1 cellular context compared by ENCODE assay signal in genomic region chr6:33299237-33299944, GRCh38.
A peak's percentile ranks its signal among the peaks of the same experiment; 100 is the strongest.
TF ChIP-seq lines count a peak whose summit lies in the region.

No MANE protein-coding gene starts in this region.

TF ChIP-seq in GM12878, 131 proteins besides CTCF, POLR2A, EP300 and RAD21 (continued from another document and continues in another):
- TF ChIP-seq, protein P1, sequence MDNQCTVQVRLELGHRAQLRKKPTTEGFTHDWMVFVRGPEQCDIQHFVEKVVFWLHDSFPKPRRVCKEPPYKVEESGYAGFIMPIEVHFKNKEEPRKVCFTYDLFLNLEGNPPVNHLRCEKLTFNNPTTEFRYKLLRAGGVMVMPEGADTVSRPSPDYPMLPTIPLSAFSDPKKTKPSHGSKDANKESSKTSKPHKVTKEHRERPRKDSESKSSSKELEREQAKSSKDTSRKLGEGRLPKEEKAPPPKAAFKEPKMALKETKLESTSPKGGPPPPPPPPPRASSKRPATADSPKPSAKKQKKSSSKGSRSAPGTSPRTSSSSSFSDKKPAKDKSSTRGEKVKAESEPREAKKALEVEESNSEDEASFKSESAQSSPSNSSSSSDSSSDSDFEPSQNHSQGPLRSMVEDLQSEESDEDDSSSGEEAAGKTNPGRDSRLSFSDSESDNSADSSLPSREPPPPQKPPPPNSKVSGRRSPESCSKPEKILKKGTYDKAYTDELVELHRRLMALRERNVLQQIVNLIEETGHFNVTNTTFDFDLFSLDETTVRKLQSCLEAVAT (IDR thresholded peaks at IDR 0.05) = peak; percentile 88
- TF ChIP-seq SMAD5 (IDR thresholded peaks at IDR 0.05; ENCODE audit: low read depth) (no peak; the same call in 1 of the 2 replicates), PML (IDR thresholded peaks at IDR 0.05; ENCODE audit: low read length) (peak; percentile 78), MTA3 (IDR thresholded peaks at IDR 0.05; ENCODE audit: borderline replicate concordance, low read length) (peak; percentile 85; the same call in 1 of the 2 replicates), TARDBP (IDR thresholded peaks at IDR 0.05; ENCODE audit: borderline replicate concordance) (peak; percentile 28; the same call in 1 of the 2 replicates), SUPT20H (IDR thresholded peaks at IDR 0.05; ENCODE audit: borderline replicate concordance, control insufficient read depth, low read depth, low read length) (no peak), KDM1A (IDR thresholded peaks at IDR 0.05; ENCODE audit: borderline replicate concordance) (no peak), STAT1 (conservative IDR thresholded peaks at IDR 0.05) (peak; percentile 53; the same call in 1 of the 2 replicates), PAX5 (IDR thresholded peaks at IDR 0.05; ENCODE audit: borderline replicate concordance, low read depth, low read length) (no peak; the same call in 1 of the 2 replicates), KAT2A (conservative IDR thresholded peaks at IDR 0.05; ENCODE audit: control insufficient read depth, low read depth, low read length) (no peak), EED (IDR thresholded peaks at IDR 0.05; ENCODE audit: low read depth) (peak; percentile 72), POU2F2 (IDR thresholded peaks at IDR 0.05; ENCODE audit: borderline replicate concordance, low read depth, low read length) (peak; percentile 65), MEF2A (IDR thresholded peaks at IDR 0.05; ENCODE audit: insufficient read depth, low read depth, low read length) (peak; percentile 84), ASH2L (IDR thresholded peaks at IDR 0.05; ENCODE audit: borderline replicate concordance, low read depth) (no peak), JUNB (IDR thresholded peaks at IDR 0.05) (peak; percentile 22; the same call in 1 of the 2 replicates), ZBTB40 (IDR thresholded peaks at IDR 0.05; ENCODE audit: borderline replicate concordance) (peak; percentile 88), SRF (IDR thresholded peaks at IDR 0.05; ENCODE audit: low read depth in 2 of 2, low read length in 2 of 2) (peak; percentile 59 to 89), CUX1 (IDR thresholded peaks at IDR 0.05; ENCODE audit: insufficient replicate concordance, low read depth, low read length) (no peak), SPI1 (IDR thresholded peaks at IDR 0.05; ENCODE audit: borderline replicate concordance, insufficient read depth, low read depth, low read length) (0 out of 2 replicates have a peak, but pooled peaks have one; percentile 1), POLR2AphosphoS5 (IDR thresholded peaks at IDR 0.05; ENCODE audit: low read length) (peak; percentile 91), GATAD2B (conservative IDR thresholded peaks at IDR 0.05; ENCODE audit: low read depth) (peak; percentile 74; the same call in 1 of the 2 replicates), SUZ12 (IDR thresholded peaks at IDR 0.05; ENCODE audit: unreplicated experiment) (no peak), FOS (IDR thresholded peaks at IDR 0.05; ENCODE audit: borderline replicate concordance, extremely low read depth, insufficient read length) (no peak), BCL3 (IDR thresholded peaks at IDR 0.05; ENCODE audit: borderline replicate concordance, insufficient read depth, low read depth, low read length, poor library complexity, severe bottlenecking) (peak; percentile 92), TBL1XR1 (IDR thresholded peaks at IDR 0.05; ENCODE audit: low read depth, low read length) (peak; percentile 76), LARP7 (IDR thresholded peaks at IDR 0.05) (peak; percentile 52), BCL11A (IDR thresholded peaks at IDR 0.05; ENCODE audit: low read depth, low read length) (no peak), MAX (IDR thresholded peaks at IDR 0.05; ENCODE audit: low read depth, low read length) (no peak), DPF2 (IDR thresholded peaks at IDR 0.05) (peak; percentile 79; the same call in 1 of the 2 replicates), RBBP5 (conservative IDR thresholded peaks at IDR 0.05) (no peak), USF2 (IDR thresholded peaks at IDR 0.05; ENCODE audit: borderline replicate concordance, low read depth, low read length) (no peak), CHD4 (IDR thresholded peaks at IDR 0.05) (no peak), POLR2AphosphoS2 (IDR thresholded peaks at IDR 0.05; ENCODE audit: low read depth, low read length) (peak; percentile 98), HDGF (IDR thresholded peaks at IDR 0.05) (no peak; the same call in 1 of the 2 replicates), EZH2 (IDR thresholded peaks at IDR 0.05; ENCODE audit: borderline replicate concordance, control insufficient read depth, low read depth, low read length) (no peak), MTA2 (IDR thresholded peaks at IDR 0.05; ENCODE audit: low read depth) (peak; percentile 63; the same call in 1 of the 2 replicates), TCF12 (IDR thresholded peaks at IDR 0.05; ENCODE audit: low read depth, low read length) (no peak), HDAC6 (IDR thresholded peaks at IDR 0.05; ENCODE audit: unreplicated experiment) (no peak), ELK1 (IDR thresholded peaks at IDR 0.05; ENCODE audit: low read depth, low read length) (peak; percentile 96), BACH1 (IDR thresholded peaks at IDR 0.05; ENCODE audit: borderline replicate concordance) (no peak; the same call in 1 of the 2 replicates), ZZZ3 (IDR thresholded peaks at IDR 0.05; ENCODE audit: control insufficient read depth, insufficient read length, low read depth) (no peak), PAX8 (IDR thresholded peaks at IDR 0.05) (no peak)
- TF ChIP-seq, protein P2, sequence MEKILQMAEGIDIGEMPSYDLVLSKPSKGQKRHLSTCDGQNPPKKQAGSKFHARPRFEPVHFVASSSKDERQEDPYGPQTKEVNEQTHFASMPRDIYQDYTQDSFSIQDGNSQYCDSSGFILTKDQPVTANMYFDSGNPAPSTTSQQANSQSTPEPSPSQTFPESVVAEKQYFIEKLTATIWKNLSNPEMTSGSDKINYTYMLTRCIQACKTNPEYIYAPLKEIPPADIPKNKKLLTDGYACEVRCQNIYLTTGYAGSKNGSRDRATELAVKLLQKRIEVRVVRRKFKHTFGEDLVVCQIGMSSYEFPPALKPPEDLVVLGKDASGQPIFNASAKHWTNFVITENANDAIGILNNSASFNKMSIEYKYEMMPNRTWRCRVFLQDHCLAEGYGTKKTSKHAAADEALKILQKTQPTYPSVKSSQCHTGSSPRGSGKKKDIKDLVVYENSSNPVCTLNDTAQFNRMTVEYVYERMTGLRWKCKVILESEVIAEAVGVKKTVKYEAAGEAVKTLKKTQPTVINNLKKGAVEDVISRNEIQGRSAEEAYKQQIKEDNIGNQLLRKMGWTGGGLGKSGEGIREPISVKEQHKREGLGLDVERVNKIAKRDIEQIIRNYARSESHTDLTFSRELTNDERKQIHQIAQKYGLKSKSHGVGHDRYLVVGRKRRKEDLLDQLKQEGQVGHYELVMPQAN (conservative IDR thresholded peaks at IDR 0.05) = peak; percentile 75
- TF ChIP-seq, protein P3, sequence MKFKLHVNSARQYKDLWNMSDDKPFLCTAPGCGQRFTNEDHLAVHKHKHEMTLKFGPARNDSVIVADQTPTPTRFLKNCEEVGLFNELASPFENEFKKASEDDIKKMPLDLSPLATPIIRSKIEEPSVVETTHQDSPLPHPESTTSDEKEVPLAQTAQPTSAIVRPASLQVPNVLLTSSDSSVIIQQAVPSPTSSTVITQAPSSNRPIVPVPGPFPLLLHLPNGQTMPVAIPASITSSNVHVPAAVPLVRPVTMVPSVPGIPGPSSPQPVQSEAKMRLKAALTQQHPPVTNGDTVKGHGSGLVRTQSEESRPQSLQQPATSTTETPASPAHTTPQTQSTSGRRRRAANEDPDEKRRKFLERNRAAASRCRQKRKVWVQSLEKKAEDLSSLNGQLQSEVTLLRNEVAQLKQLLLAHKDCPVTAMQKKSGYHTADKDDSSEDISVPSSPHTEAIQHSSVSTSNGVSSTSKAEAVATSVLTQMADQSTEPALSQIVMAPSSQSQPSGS (IDR thresholded peaks at IDR 0.05; ENCODE audit: low read length) = peak; percentile 33; the same call in 1 of the 2 replicates
- TF ChIP-seq, protein P4, sequence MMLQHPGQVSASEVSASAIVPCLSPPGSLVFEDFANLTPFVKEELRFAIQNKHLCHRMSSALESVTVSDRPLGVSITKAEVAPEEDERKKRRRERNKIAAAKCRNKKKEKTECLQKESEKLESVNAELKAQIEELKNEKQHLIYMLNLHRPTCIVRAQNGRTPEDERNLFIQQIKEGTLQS (IDR thresholded peaks at IDR 0.05; ENCODE audit: borderline replicate concordance, extremely low read depth, low read depth, low read length) = no peak
